12 cellular contexts compared by ENCODE assay signal in genomic region chr11:122642472-122642922, GRCh38. TPM values are rescaled to one million over a fixed set of nuclear protein-coding genes. Genes with fewer than 3 reads are reported as not detected.
DNase-seq lines count a peak whose midpoint lies in the region; TF ChIP-seq lines count a peak whose summit lies in the region.
"Had no signal": no experiment of that assay in that cellular context is flagged by ENCODE, and none has a peak within 500 bp of the region (broad histone marks: within the 10 kb centered on the region; RNA-seq: fewer than 3 reads in every experiment).

No MANE protein-coding gene starts in this region.

- H3K4me3 ChIP-seq in SJSA1 (no peak overlapping the region), fibroblast of villous mesenchyme (ENCODE audit: low read depth, low read length) (no peak overlapping the region)
- H3K4me3 ChIP-seq: mucosa of descending colon, upper lobe of left lung had no signal

- H3K36me3 ChIP-seq in SJSA1, result no peaks in the 10 kb centered on the region
- H3K36me3 ChIP-seq: upper lobe of left lung had no signal

- peak; percentile 80 for DNase-seq in GM04503 (ENCODE audit: low read depth)
- DNase-seq in SJSA1 (ENCODE audit: low read depth in 1 of 2, low spot score in 2 of 2), result peak; percentile 52 to 67
- DNase-seq in fibroblast of villous mesenchyme (ENCODE audit: low read depth), result peak; percentile 65
- peak; percentile 29 for DNase-seq in pulmonary artery endothelial cell (ENCODE audit: low read depth, low spot score)
- DNase-seq in mesenteric fat pad (ENCODE audit: low spot score), result no peak
- no peak for DNase-seq in NCI-H510A treated with DMSO at 0.1 percent for 48 hours (lab: John Stamatoyannopoulos, UW)
- no peak for DNase-seq in SIG-M5 treated with dmso at 0.1 percent for 504 hours (lab: John Stamatoyannopoulos, UW; ENCODE audit: unreplicated experiment)
- DNase-seq in SKM-1 treated with dmso at 0.1 percent for 144 hours (lab: John Stamatoyannopoulos, UW; ENCODE audit: unreplicated experiment), result no peak
- DNase-seq: mucosa of descending colon; NCI-H2029; stimulated activated CD4-positive, alpha-beta T cell treated with anti-CD3 and anti-CD28 coated beads, Interleukin-1b, Interleukin-23, amount 100 ng/mL, for 48 hours; upper lobe of left lung had no signal

- peaks cover 13% of the 10 kb centered on the region for H3K4me1 ChIP-seq in SJSA1 (replicated peaks)

- H3K27ac ChIP-seq in SJSA1, result peak overlapping the region; percentile 40
- H3K27ac ChIP-seq: upper lobe of left lung had no signal

- no peaks in the 10 kb centered on the region for H3K27me3 ChIP-seq in SJSA1 (replicated peaks)
- H3K27me3 ChIP-seq: upper lobe of left lung had no signal

- TF ChIP-seq CTCF in fibroblast of villous mesenchyme (IDR thresholded peaks at IDR 0.05; ENCODE audit: insufficient read depth, low read depth, low read length), result no peak

- no peaks in the 10 kb centered on the region for H3K9me3 ChIP-seq in SJSA1 (replicated peaks)
- H3K9me3 ChIP-seq: mucosa of descending colon, upper lobe of left lung had no signal

RNA-seq across cellular contexts. Expression of gene UBASH3B, which starts 13.0 kb away (rescaled TPM):
- total RNA-seq in SJSA1 (2014; rRNA removed; shearing (Covaris generic)), result 1.2 and 4.0 TPM in 2 replicates
- total RNA-seq in fibroblast of villous mesenchyme, result 26.1 and 30.7 TPM in 2 replicates
- 32.3 and 73.3 TPM in 2 replicates for total RNA-seq in pulmonary artery endothelial cell
- total RNA-seq in mesenteric fat pad, result 51.3 TPM

Comparison
In these comparisons a context has a peak if more than half of its experiments do, and no peak if none do; other contexts are left out.
1. DNase-seq: peak in GM04503 (single experiment), SJSA1 (2 of 2), fibroblast of villous mesenchyme (single experiment) and pulmonary artery endothelial cell (single experiment); none in mesenteric fat pad (single experiment), NCI-H510A treated with DMSO at 0.1 percent for 48 hours (single experiment), SIG-M5 treated with dmso at 0.1 percent for 504 hours (single experiment) and SKM-1 treated with dmso at 0.1 percent for 144 hours (single experiment).